ENCODE assay signal across 21 cellular contexts in the genomic region with DNA sequence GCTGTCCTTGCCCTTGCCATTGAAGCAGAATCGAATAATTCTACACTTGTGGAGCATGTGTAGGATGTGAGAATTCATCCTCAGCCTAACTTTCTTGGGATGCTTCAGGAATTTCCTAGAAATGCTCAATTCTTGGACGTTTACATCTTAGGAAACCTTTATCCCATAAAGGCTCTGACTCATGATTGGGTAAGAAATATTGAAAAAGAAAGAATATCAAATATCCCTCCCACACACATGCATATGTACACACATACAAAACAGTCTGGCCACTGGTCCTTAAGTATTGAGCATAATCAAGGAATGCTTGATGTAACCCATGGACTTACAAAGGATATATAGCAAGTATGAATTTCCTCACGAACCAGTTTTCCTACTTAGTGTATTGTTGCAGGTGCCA.
A peak's percentile ranks its signal among the peaks of the same experiment; 100 is the strongest.
DNase-seq lines count a peak whose midpoint lies in the region; ATAC-seq, FAIRE-seq and TF ChIP-seq lines count a peak whose summit lies in the region.
"Had no signal": no experiment of that assay in that cellular context is flagged by ENCODE, and none has a peak within 500 bp of the region (broad histone marks: within the 10 kb centered on the region; RNA-seq: fewer than 3 reads in every experiment).

No MANE protein-coding gene starts in this region.

- H3K36me3 ChIP-seq in GM23248 (ENCODE audit: low read depth): peaks cover 9% of the 10 kb centered on the region; the same call in 1 of the 2 replicates
- peaks cover 16% of the 10 kb centered on the region for H3K36me3 ChIP-seq in astrocyte (ENCODE audit: insufficient read depth, low read length)
- no peaks in the 10 kb centered on the region for H3K36me3 ChIP-seq in aorta (ENCODE audit: control insufficient read depth in 1 of 2, insufficient read depth in 2 of 2, low read length in 1 of 2)

- in situ Hi-C loops in GM23248 (cut with MboI): no loop called here

- peaks cover 60% of the 10 kb centered on the region for H3K4me1 Mint-ChIP-seq in astrocyte (ENCODE audit: low read depth, unreplicated experiment)

- 0 out of 2 replicates have a peak, but pooled peaks cover 4% of the 10 kb centered on the region for H4K20me1 ChIP-seq in GM23248 (ENCODE audit: insufficient read depth)
- peaks cover 49% of the 10 kb centered on the region for H4K20me1 ChIP-seq in astrocyte (ENCODE audit: insufficient read depth, low read length)

- H3K27me3 Mint-ChIP-seq in astrocyte (ENCODE audit: low read depth, unreplicated experiment): no peaks in the 10 kb centered on the region

- FAIRE-seq in A204.1 (lab: Jason Lieb, UNC) (peak; percentile 72), astrocyte (lab: Jason Lieb, UNC) (no peak)

- H3K4me1 ChIP-seq in GM23248 (ENCODE audit: insufficient read depth) (peaks cover 92% of the 10 kb centered on the region), astrocyte (ENCODE audit: insufficient read depth, low read length) (peaks cover 71% of the 10 kb centered on the region), aorta (ENCODE audit: control insufficient read depth in 1 of 2, insufficient read depth in 2 of 2, low read length in 2 of 2) (peaks cover 3 to 32% of the 10 kb centered on the region in 2 donors)

- H3K9me3 ChIP-seq in GM23248 (ENCODE audit: low read depth) (no peaks in the 10 kb centered on the region), astrocyte (ENCODE audit: insufficient read depth, low read depth, low read length) (no peaks in the 10 kb centered on the region), aorta (ENCODE audit: control insufficient read depth, low read length) (no peaks in the 10 kb centered on the region)

- H2AFZ ChIP-seq in GM23248 (no peak overlapping the region), astrocyte (ENCODE audit: low read depth, low read length) (no peak overlapping the region)
- H2AFZ ChIP-seq: PC-9 had no signal

- H3K9ac ChIP-seq in GM23248: no peak overlapping the region
- H3K9ac ChIP-seq in astrocyte (ENCODE audit: low read length): peak overlapping the region; percentile 22

- H3K27ac ChIP-seq in GM23248 (peak overlapping the region; percentile 94), astrocyte (ENCODE audit: low read depth, low read length) (peak overlapping the region; percentile 39), aorta (ENCODE audit: low read depth in 1 of 2, low read length in 2 of 2) (no peak overlapping the region)
- H3K27ac ChIP-seq: PC-9, SK-N-MC had no signal

- DNase-seq in GM23248: peak; percentile 91
- peak; percentile 78 for DNase-seq in astrocyte (ENCODE audit: low read depth)
- DNase-seq in fibroblast of the aortic adventitia (ENCODE audit: low read depth): peak; percentile 87
- no peak for DNase-seq in NCI-H146 (lab: John Stamatoyannopoulos, UW)
- no peak for DNase-seq in AG08395 (ENCODE audit: low spot score)
- no peak for DNase-seq in aorta
- DNase-seq: CD8-positive, alpha-beta memory T cell; DND-41; KG1; NCI-H1048; T-helper 9 cell had no signal

- intact Hi-C loops in aorta (cut with DNase I): no loop called here

- 27 to 29% methylated on average over 3 of the region's 3 CpGs for WGBS in GM23248 (ENCODE audit: low coverage in 1 of 2, low lambda C conversion rate in 2 of 2, missing lambda C conversion rate in 2 of 2), 2 experiments
- WGBS in aorta, 2 donors: 46 to 53% methylated on average over 3 of the region's 3 CpGs

- H3K27ac Mint-ChIP-seq in astrocyte (ENCODE audit: unreplicated experiment): no peak overlapping the region
- H3K27ac Mint-ChIP-seq: activated T-helper 1 cell treated with anti-CD3 and anti-CD28 coated beads, Interleukin-12 subunit alpha, Interleukin-12 subunit beta, Interleukin-2, Interleukin-4 antibody, amounts not matched to agents 30 ng/mL and 10 ng/mL and 1 ng/mL, durations not matched to agents 14 hours and 24 hours and 36 hours; stimulated activated memory B cell treated with anti-CD40 and anti-IgM and Interleukin-4, amounts not matched to agents 10 μg/mL and 1 μg/mL and 100 μg/mL, for 72 hours had no signal

- H3K9me3 Mint-ChIP-seq in astrocyte (ENCODE audit: unreplicated experiment): no peaks in the 10 kb centered on the region
- H3K9me3 Mint-ChIP-seq: activated T-helper 1 cell treated with anti-CD3 and anti-CD28 coated beads, Interleukin-12 subunit alpha, Interleukin-12 subunit beta, Interleukin-2, Interleukin-4 antibody, amounts not matched to agents 30 ng/mL and 10 ng/mL and 1 ng/mL, durations not matched to agents 14 hours and 24 hours and 36 hours; CD8-positive, alpha-beta memory T cell; neural crest cell; stimulated activated memory B cell treated with anti-CD40 and anti-IgM and Interleukin-4, amounts not matched to agents 10 μg/mL and 1 μg/mL and 100 μg/mL, for 72 hours had no signal

- peaks cover 98% of the 10 kb centered on the region for H3K79me2 ChIP-seq in GM23248 (ENCODE audit: insufficient read depth)
- peaks cover 92% of the 10 kb centered on the region for H3K79me2 ChIP-seq in astrocyte (ENCODE audit: insufficient read depth, low read length)

- no peaks in the 10 kb centered on the region for H3K27me3 ChIP-seq in GM23248 (replicated peaks; ENCODE audit: insufficient read depth)
- H3K27me3 ChIP-seq in astrocyte (ENCODE audit: insufficient read depth, low read length): no peaks in the 10 kb centered on the region
- H3K27me3 ChIP-seq in aorta (ENCODE audit: control insufficient read depth in 1 of 2, insufficient read depth in 2 of 2, low read length in 1 of 2): no peaks in the 10 kb centered on the region

- H3F3A ChIP-seq in GM23248 (ENCODE audit: insufficient read depth): peaks cover 77% of the 10 kb centered on the region

- H3K4me2 ChIP-seq in GM23248 (ENCODE audit: unreplicated experiment) (peak overlapping the region; percentile 14), astrocyte (ENCODE audit: low read length) (peak overlapping the region; percentile 30)
- H3K4me2 ChIP-seq: PC-9 had no signal

- H3K9me2 ChIP-seq in GM23248 (ENCODE audit: insufficient read depth): no peaks in the 10 kb centered on the region

- H3K36me3 Mint-ChIP-seq in astrocyte (ENCODE audit: low read depth, unreplicated experiment): peaks cover 10% of the 10 kb centered on the region
- H3K36me3 Mint-ChIP-seq: stimulated activated memory B cell treated with anti-CD40 and anti-IgM and Interleukin-4, amounts not matched to agents 10 μg/mL and 1 μg/mL and 100 μg/mL, for 72 hours had no signal

- H3K4me3 Mint-ChIP-seq in astrocyte (ENCODE audit: unreplicated experiment): no peak overlapping the region
- H3K4me3 Mint-ChIP-seq: activated T-helper 1 cell treated with anti-CD3 and anti-CD28 coated beads, Interleukin-12 subunit alpha, Interleukin-12 subunit beta, Interleukin-2, Interleukin-4 antibody, amounts not matched to agents 30 ng/mL and 10 ng/mL and 1 ng/mL, durations not matched to agents 14 hours and 24 hours and 36 hours; CD8-positive, alpha-beta memory T cell; neural crest cell; stimulated activated memory B cell treated with anti-CD40 and anti-IgM and Interleukin-4, amounts not matched to agents 10 μg/mL and 1 μg/mL and 100 μg/mL, for 72 hours had no signal

- H3K4me3 ChIP-seq in GM23248 (no peak overlapping the region), astrocyte (ENCODE audit: insufficient read depth, low read depth, low read length) (no peak overlapping the region), fibroblast of the aortic adventitia (ENCODE audit: low read depth, low read length) (no peak overlapping the region), aorta (ENCODE audit: low read length in 2 of 2) (no peak overlapping the region)
- H3K4me3 ChIP-seq: PC-9, SK-N-MC had no signal

- ATAC-seq in aorta (ENCODE audit: low FRiP score) (no peak), GM18907 (IDR thresholded peaks at IDR 0.05; ENCODE audit: unreplicated experiment) (no peak)
- ATAC-seq: activated CD4-positive, CD25-positive, alpha-beta regulatory T cell treated with anti-CD3 and anti-CD28 coated beads, Interleukin-2, amount 50 U/mL, for 24 hours; HCT116; left lobe of liver; stimulated activated memory B cell treated with anti-CD40 and anti-IgM and Interleukin-4, amounts not matched to agents 10 μg/mL and 1 μg/mL and 100 μg/mL, for 72 hours had no signal

- TF ChIP-seq CTCF in astrocyte (IDR thresholded peaks at IDR 0.05; ENCODE audit: insufficient read depth, low read depth, low read length): no peak
- TF ChIP-seq CTCF in fibroblast of the aortic adventitia (IDR thresholded peaks at IDR 0.05; ENCODE audit: insufficient read depth, low read length): no peak

Comparison
In these comparisons a context has a peak if more than half of its experiments do, and no peak if none do; other contexts are left out.
1. DNase-seq: peak in GM23248 (single experiment), astrocyte (single experiment) and fibroblast of the aortic adventitia (single experiment); none in NCI-H146 (single experiment), AG08395 (single experiment) and aorta (0 of 2).
2. H3K27ac ChIP-seq: peak in GM23248 (single experiment) and astrocyte (single experiment); none in aorta (0 of 2).